Comparison of ENCODE assay signal across 8 cellular contexts in genomic region chr1:160261878-160262794, GRCh38. TPM values are rescaled to one million over a fixed set of nuclear protein-coding genes. Genes with fewer than 3 reads are reported as not detected.
A peak's percentile ranks its signal among the peaks of the same experiment; 100 is the strongest.
DNase-seq lines count a peak whose midpoint lies in the region; ATAC-seq and TF ChIP-seq lines count a peak whose summit lies in the region.

TSS of gene DCAF8 (minus strand) at chr1:160262549. CDS start at chr1:160244008, 18,541 bp downstream.

- BruUV-seq in PC-9 (replicated peaks; lab: Mats Ljungman, UMichigan), result TSS peak; percentile 51

- peaks cover 50% of the 10 kb centered on the region for H3K79me2 ChIP-seq in PC-9 (ENCODE audit: low read depth)

- no peak for TF ChIP-seq CTCF in PC-9 (conservative IDR thresholded peaks at IDR 0.05)
- TF ChIP-seq CTCF in epithelial cell of proximal tubule (conservative IDR thresholded peaks at IDR 0.05; ENCODE audit: low read depth, low read length), result no peak

- H3F3A ChIP-seq in PC-9 (ENCODE audit: insufficient read depth, low read depth), result peaks cover 30% of the 10 kb centered on the region

- no peaks in the 10 kb centered on the region for H3K9me2 ChIP-seq in PC-9 (ENCODE audit: insufficient read depth)

- H3K4me3 ChIP-seq in Jurkat, Clone E6-1 (ENCODE audit: low read length), result peak within 1 kb of the TSS; percentile 99
- peak within 1 kb of the TSS; percentile 82 for H3K4me3 ChIP-seq in PC-9
- peak within 1 kb of the TSS; percentile 91 for H3K4me3 ChIP-seq in epithelial cell of proximal tubule (ENCODE audit: low read depth, low read length)
- H3K4me3 ChIP-seq in mucosa of rectum (ENCODE audit: low read length in 2 of 2), result peak within 1 kb of the TSS; percentile 87 to 97

- H3K27me3 ChIP-seq in PC-9 (ENCODE audit: insufficient read depth, low read depth) (no peaks in the 10 kb centered on the region), mucosa of rectum (ENCODE audit: control insufficient read depth in 2 of 2, insufficient read depth in 2 of 2, low read length in 2 of 2) (no peaks in the 10 kb centered on the region)

- H4K20me1 ChIP-seq in PC-9 (ENCODE audit: insufficient read depth), result peaks cover 28% of the 10 kb centered on the region

- H3K27ac ChIP-seq in PC-9 (peak within 1 kb of the TSS; percentile 84), mucosa of rectum (ENCODE audit: low read depth in 2 of 2, low read length in 2 of 2) (peak within 1 kb of the TSS; percentile 94 to 98)

- peak; percentile 97 for DNase-seq in DMS153 (lab: John Stamatoyannopoulos, UW)
- DNase-seq in Jurkat, Clone E6-1 (ENCODE audit: low read depth, low spot score), result peak; percentile 96
- DNase-seq in PC-9, result peak; percentile 88 to 95
- DNase-seq in activated T-cell treated with anti-CD3 and anti-CD28 coated beads, Interleukin-2, amount 50 U/mL, for 1 hour, result peak; percentile 95
- peak; percentile 68 for DNase-seq in epithelial cell of proximal tubule (ENCODE audit: low read depth)
- peak; percentile 99 for DNase-seq in stimulated activated CD8-positive, alpha-beta memory T cell treated with anti-CD3 and anti-CD28 coated beads, Interleukin-4, amount 100 ng/mL, for 48 hours

- peak within 1 kb of the TSS; percentile 95 to 99 for H3K9ac ChIP-seq in mucosa of rectum (ENCODE audit: low read depth in 1 of 2, low read length in 2 of 2)

- H3K4me1 ChIP-seq in PC-9 (replicated peaks; ENCODE audit: insufficient read depth), result peaks cover 31% of the 10 kb centered on the region
- peaks cover 8 to 19% of the 10 kb centered on the region in 2 donors for H3K4me1 ChIP-seq in mucosa of rectum (ENCODE audit: control insufficient read depth in 2 of 2, insufficient read depth in 2 of 2, low read length in 2 of 2)

- intact Hi-C loops in PC-9 (cut with micrococcal nuclease; ENCODE audit: unreplicated experiment), result loop anchor here (1.0 kb wide), 1 partner anchor 23 kb away; the partner anchor contains the start of gene PEX19

- peak within 1 kb of the TSS; percentile 100 for H2AFZ ChIP-seq in PC-9

- H3K36me3 ChIP-seq in PC-9 (ENCODE audit: low read depth) (peaks cover 5% of the 10 kb centered on the region; the same call in 1 of the 2 replicates), mucosa of rectum (ENCODE audit: control insufficient read depth in 2 of 2, insufficient read depth in 2 of 2, low read length in 2 of 2) (no peaks in the 10 kb centered on the region)

- CTCF ChIA-PET in PC-9 (lab: Charles Lee), result interaction anchor here (0.6 to 1.1 kb wide), 2 partner anchors 11 to 29 kb away, joined by 3 to 10 read pairs; no protein-coding TSS in a partner anchor

- H3K9me3 ChIP-seq in PC-9 (ENCODE audit: insufficient read depth, low read depth) (no peaks in the 10 kb centered on the region), mucosa of rectum (ENCODE audit: control insufficient read depth in 2 of 2, low read length in 2 of 2) (no peaks in the 10 kb centered on the region)

- peak within 1 kb of the TSS; percentile 99 for H3K4me2 ChIP-seq in PC-9

- peak; percentile 73 for ATAC-seq in GM21619 (IDR thresholded peaks at IDR 0.05; ENCODE audit: unreplicated experiment)

- POLR2A ChIA-PET in PC-9 (lab: Charles Lee; ENCODE audit: unreplicated experiment), result interaction anchor here (0.6 to 1.0 kb wide), 5 partner anchors 12 to 221 kb away, joined by 3 to 8 read pairs (median 5); no protein-coding TSS in a partner anchor

RNA-seq across cellular contexts. Expression of gene DCAF8, which starts in this region (rescaled TPM):
- polyA plus RNA-seq in Jurkat, Clone E6-1 (2012; ENCODE audit: insufficient read depth, insufficient read length), result 150 TPM
- total RNA-seq in PC-9 (2021) (152 and 161 TPM in 2 replicates), epithelial cell of proximal tubule (32.3 and 41.6 TPM in 2 replicates)

Comparison
In these comparisons a context has a peak if more than half of its experiments do, and no peak if none do; other contexts are left out.
1. Peak in every context shown above with its lines: DNase-seq, ATAC-seq, H3K4me3 ChIP-seq and H3K27ac ChIP-seq.